28 cellular contexts compared by ENCODE assay signal in genomic region chr2:161409308-161409707, GRCh38. TPM values are rescaled to one million over a fixed set of nuclear protein-coding genes. Genes with fewer than 3 reads are reported as not detected.
"Had no signal": no experiment of that assay in that cellular context is flagged by ENCODE, and none has a peak within 500 bp of the region (broad histone marks: within the 10 kb centered on the region; RNA-seq: fewer than 3 reads in every experiment).

No MANE protein-coding gene starts in this region.

- ATAC-seq: effector memory CD8-positive, alpha-beta T cell; esophagus mucosa; gastrocnemius medialis; heart right ventricle; left cardiac atrium; left lung; left ventricle myocardium superior; lower lobe of right lung; mucosa of descending colon had no signal

- H3K36me3 ChIP-seq: colonic mucosa had no signal

- H3K4me3 ChIP-seq: colonic mucosa, esophagus squamous epithelium, gastrocnemius medialis, heart right ventricle, left lung, lower lobe of right lung, mucosa of descending colon had no signal

- FAIRE-seq: endometrium, keratinocyte had no signal

- DNase-seq: colonic mucosa; cortex of kidney; effector CD8-positive, alpha-beta T cell; effector memory CD8-positive, alpha-beta T cell; endodermal cell; erythroblast; esophagus squamous epithelium; foreskin fibroblast; foreskin melanocyte; gastrocnemius medialis; glutamatergic neuron; head of caudate nucleus; heart right ventricle; hippocampal formation; left cardiac atrium; left lung; left ventricle myocardium superior; lower lobe of right lung; mesenchymal stem cell; mucosa of descending colon; naive B cell had no signal

- H3K4me1 ChIP-seq: colonic mucosa had no signal

- H3K9me3 ChIP-seq: colonic mucosa, esophagus squamous epithelium, gastrocnemius medialis, heart right ventricle, left lung, lower lobe of right lung, mucosa of descending colon had no signal

- H3K27ac ChIP-seq: colonic mucosa, epithelial cell of prostate, esophagus squamous epithelium, gastrocnemius medialis, heart right ventricle, left lung, lower lobe of right lung had no signal

RNA-seq across cellular contexts. Expression of gene TBR1, which starts 6.8 kb away (rescaled TPM):
- total RNA-seq: colonic mucosa, esophagus mucosa, gastrocnemius medialis, glomerular endothelial cell, heart right ventricle, left cardiac atrium, left ventricle myocardium superior, lower lobe of right lung, lung microvascular endothelial cell, mesenteric fat pad, mucosa of descending colon had no signal
- polyA plus RNA-seq: heart right ventricle had no signal
